ENCODE assay signal across 1 cellular context in the genomic region with DNA sequence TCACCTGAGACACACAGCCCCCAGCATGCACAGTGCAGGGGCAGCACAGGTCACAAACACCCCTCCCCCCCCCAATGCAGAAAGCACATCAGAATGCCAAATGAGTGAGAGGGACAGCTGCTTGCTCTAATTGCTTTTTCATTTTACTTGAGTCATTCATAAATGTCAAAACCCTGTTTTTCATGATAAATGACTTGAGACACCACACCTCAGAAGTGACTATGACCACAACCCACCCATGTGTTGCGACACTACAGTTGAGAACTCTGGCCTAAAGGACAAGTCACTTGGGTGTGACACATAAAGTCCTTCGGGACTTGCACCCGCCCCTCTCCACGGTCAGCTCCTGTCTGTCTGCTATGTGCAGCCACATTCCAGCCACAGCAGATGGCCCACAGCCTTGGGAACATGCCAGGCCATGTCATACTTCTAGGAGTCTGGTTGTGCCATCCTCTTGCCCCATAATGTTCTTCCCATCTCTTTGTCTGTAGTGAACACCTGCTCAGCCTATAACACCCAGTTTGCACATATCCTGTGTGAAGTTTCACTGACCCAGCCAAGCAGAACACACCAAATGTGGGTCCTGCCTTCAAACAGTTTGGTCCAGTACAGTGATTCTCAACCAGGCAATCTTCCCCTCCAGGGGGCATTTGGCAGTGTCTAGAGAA.
A peak's percentile ranks its signal among the peaks of the same experiment; 100 is the strongest.
TF ChIP-seq lines count a peak whose summit lies in the region.

No MANE protein-coding gene starts in this region.

TF ChIP-seq in K562, 482 proteins besides CTCF, POLR2A, EP300 and RAD21 (continued from another document and continues in another):
- TF ChIP-seq, protein P1, sequence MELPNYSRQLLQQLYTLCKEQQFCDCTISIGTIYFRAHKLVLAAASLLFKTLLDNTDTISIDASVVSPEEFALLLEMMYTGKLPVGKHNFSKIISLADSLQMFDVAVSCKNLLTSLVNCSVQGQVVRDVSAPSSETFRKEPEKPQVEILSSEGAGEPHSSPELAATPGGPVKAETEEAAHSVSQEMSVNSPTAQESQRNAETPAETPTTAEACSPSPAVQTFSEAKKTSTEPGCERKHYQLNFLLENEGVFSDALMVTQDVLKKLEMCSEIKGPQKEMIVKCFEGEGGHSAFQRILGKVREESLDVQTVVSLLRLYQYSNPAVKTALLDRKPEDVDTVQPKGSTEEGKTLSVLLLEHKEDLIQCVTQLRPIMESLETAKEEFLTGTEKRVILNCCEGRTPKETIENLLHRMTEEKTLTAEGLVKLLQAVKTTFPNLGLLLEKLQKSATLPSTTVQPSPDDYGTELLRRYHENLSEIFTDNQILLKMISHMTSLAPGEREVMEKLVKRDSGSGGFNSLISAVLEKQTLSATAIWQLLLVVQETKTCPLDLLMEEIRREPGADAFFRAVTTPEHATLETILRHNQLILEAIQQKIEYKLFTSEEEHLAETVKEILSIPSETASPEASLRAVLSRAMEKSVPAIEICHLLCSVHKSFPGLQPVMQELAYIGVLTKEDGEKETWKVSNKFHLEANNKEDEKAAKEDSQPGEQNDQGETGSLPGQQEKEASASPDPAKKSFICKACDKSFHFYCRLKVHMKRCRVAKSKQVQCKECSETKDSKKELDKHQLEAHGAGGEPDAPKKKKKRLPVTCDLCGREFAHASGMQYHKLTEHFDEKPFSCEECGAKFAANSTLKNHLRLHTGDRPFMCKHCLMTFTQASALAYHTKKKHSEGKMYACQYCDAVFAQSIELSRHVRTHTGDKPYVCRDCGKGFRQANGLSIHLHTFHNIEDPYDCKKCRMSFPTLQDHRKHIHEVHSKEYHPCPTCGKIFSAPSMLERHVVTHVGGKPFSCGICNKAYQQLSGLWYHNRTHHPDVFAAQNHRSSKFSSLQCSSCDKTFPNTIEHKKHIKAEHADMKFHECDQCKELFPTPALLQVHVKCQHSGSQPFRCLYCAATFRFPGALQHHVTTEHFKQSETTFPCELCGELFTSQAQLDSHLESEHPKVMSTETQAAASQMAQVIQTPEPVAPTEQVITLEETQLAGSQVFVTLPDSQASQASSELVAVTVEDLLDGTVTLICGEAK (IDR thresholded peaks at IDR 0.05) = no peak; the same call in 1 of the 2 replicates
- TF ChIP-seq, protein P1 (CRISPR knock-in tag; IDR thresholded peaks at IDR 0.05) = no peak
- TF ChIP-seq KLF6 (CRISPR knock-in tag; IDR thresholded peaks at IDR 0.05; ENCODE audit: borderline replicate concordance) (no peak), MYBL2 (IDR thresholded peaks at IDR 0.05; ENCODE audit: low read depth) (no peak), MYBL2 (CRISPR knock-in tag; IDR thresholded peaks at IDR 0.05; ENCODE audit: borderline replicate concordance) (no peak), CTBP1 (IDR thresholded peaks at IDR 0.05; ENCODE audit: borderline replicate concordance) (peak; percentile 84), NEUROD1 (IDR thresholded peaks at IDR 0.05; ENCODE audit: borderline replicate concordance, low read depth, low read length, partially characterized antibody) (peak; percentile 29), CBFA2T3 (IDR thresholded peaks at IDR 0.05) (peak; percentile 78), STAT5B (CRISPR knock-in tag; IDR thresholded peaks at IDR 0.05) (no peak), U2AF2 (optimal IDR thresholded peaks at IDR 0.05; ENCODE audit: low read depth, low read length) (no peak), ILF3 (IDR thresholded peaks at IDR 0.05; ENCODE audit: borderline replicate concordance) (no peak), HLTF (IDR thresholded peaks at IDR 0.05) (no peak), ZNF79 (CRISPR knock-in tag; IDR thresholded peaks at IDR 0.05; ENCODE audit: low read depth) (no peak), ZFP36 (IDR thresholded peaks at IDR 0.05; ENCODE audit: low read depth, low read length, partially characterized antibody) (no peak), RHOXF2B (CRISPR knock-in tag; conservative IDR thresholded peaks at IDR 0.05) (no peak), OTX1 (CRISPR knock-in tag; IDR thresholded peaks at IDR 0.05) (no peak), PRPF4 (IDR thresholded peaks at IDR 0.05; ENCODE audit: insufficient read depth, low read depth, low read length, poor library complexity, severe bottlenecking) (no peak), NFRKB (IDR thresholded peaks at IDR 0.05; ENCODE audit: low read depth) (no peak), U2AF1 (optimal IDR thresholded peaks at IDR 0.05; ENCODE audit: low read depth, low read length) (no peak), TGIF2 (CRISPR knock-in tag; IDR thresholded peaks at IDR 0.05) (no peak)
- TF ChIP-seq, protein P2, sequence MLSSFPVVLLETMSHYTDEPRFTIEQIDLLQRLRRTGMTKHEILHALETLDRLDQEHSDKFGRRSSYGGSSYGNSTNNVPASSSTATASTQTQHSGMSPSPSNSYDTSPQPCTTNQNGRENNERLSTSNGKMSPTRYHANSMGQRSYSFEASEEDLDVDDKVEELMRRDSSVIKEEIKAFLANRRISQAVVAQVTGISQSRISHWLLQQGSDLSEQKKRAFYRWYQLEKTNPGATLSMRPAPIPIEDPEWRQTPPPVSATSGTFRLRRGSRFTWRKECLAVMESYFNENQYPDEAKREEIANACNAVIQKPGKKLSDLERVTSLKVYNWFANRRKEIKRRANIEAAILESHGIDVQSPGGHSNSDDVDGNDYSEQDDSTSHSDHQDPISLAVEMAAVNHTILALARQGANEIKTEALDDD (IDR thresholded peaks at IDR 0.05) = peak; percentile 91
- TF ChIP-seq, protein P3, sequence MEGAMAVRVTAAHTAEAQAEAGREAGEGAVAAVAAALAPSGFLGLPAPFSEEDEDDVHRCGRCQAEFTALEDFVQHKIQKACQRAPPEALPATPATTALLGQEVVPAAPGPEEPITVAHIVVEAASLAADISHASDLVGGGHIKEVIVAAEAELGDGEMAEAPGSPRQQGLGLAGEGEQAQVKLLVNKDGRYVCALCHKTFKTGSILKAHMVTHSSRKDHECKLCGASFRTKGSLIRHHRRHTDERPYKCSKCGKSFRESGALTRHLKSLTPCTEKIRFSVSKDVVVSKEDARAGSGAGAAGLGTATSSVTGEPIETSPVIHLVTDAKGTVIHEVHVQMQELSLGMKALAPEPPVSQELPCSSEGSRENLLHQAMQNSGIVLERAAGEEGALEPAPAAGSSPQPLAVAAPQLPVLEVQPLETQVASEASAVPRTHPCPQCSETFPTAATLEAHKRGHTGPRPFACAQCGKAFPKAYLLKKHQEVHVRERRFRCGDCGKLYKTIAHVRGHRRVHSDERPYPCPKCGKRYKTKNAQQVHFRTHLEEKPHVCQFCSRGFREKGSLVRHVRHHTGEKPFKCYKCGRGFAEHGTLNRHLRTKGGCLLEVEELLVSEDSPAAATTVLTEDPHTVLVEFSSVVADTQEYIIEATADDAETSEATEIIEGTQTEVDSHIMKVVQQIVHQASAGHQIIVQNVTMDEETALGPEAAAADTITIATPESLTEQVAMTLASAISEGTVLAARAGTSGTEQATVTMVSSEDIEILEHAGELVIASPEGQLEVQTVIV (CRISPR knock-in tag; IDR thresholded peaks at IDR 0.05; ENCODE audit: borderline replicate concordance) = no peak
- TF ChIP-seq, protein P4, sequence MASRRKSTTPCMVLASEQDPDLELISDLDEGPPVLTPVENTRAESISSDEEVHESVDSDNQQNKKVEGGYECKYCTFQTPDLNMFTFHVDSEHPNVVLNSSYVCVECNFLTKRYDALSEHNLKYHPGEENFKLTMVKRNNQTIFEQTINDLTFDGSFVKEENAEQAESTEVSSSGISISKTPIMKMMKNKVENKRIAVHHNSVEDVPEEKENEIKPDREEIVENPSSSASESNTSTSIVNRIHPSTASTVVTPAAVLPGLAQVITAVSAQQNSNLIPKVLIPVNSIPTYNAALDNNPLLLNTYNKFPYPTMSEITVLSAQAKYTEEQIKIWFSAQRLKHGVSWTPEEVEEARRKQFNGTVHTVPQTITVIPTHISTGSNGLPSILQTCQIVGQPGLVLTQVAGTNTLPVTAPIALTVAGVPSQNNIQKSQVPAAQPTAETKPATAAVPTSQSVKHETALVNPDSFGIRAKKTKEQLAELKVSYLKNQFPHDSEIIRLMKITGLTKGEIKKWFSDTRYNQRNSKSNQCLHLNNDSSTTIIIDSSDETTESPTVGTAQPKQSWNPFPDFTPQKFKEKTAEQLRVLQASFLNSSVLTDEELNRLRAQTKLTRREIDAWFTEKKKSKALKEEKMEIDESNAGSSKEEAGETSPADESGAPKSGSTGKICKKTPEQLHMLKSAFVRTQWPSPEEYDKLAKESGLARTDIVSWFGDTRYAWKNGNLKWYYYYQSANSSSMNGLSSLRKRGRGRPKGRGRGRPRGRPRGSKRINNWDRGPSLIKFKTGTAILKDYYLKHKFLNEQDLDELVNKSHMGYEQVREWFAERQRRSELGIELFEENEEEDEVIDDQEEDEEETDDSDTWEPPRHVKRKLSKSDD (conservative IDR thresholded peaks at IDR 0.05; ENCODE audit: low read length) = no peak
- TF ChIP-seq, protein P5, sequence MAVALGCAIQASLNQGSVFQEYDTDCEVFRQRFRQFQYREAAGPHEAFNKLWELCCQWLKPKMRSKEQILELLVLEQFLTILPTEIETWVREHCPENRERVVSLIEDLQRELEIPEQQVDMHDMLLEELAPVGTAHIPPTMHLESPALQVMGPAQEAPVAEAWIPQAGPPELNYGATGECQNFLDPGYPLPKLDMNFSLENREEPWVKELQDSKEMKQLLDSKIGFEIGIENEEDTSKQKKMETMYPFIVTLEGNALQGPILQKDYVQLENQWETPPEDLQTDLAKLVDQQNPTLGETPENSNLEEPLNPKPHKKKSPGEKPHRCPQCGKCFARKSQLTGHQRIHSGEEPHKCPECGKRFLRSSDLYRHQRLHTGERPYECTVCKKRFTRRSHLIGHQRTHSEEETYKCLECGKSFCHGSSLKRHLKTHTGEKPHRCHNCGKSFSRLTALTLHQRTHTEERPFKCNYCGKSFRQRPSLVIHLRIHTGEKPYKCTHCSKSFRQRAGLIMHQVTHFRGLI (CRISPR knock-in tag; IDR thresholded peaks at IDR 0.05) = no peak
- TF ChIP-seq, protein P6, sequence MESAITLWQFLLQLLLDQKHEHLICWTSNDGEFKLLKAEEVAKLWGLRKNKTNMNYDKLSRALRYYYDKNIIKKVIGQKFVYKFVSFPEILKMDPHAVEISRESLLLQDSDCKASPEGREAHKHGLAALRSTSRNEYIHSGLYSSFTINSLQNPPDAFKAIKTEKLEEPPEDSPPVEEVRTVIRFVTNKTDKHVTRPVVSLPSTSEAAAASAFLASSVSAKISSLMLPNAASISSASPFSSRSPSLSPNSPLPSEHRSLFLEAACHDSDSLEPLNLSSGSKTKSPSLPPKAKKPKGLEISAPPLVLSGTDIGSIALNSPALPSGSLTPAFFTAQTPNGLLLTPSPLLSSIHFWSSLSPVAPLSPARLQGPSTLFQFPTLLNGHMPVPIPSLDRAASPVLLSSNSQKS (CRISPR knock-in tag; IDR thresholded peaks at IDR 0.05) = no peak
- TF ChIP-seq, protein P7, sequence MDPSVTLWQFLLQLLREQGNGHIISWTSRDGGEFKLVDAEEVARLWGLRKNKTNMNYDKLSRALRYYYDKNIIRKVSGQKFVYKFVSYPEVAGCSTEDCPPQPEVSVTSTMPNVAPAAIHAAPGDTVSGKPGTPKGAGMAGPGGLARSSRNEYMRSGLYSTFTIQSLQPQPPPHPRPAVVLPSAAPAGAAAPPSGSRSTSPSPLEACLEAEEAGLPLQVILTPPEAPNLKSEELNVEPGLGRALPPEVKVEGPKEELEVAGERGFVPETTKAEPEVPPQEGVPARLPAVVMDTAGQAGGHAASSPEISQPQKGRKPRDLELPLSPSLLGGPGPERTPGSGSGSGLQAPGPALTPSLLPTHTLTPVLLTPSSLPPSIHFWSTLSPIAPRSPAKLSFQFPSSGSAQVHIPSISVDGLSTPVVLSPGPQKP (CRISPR knock-in tag; IDR thresholded peaks at IDR 0.05) = no peak
